ENCODE assay signal across 1 cellular context in genomic region chr5:9350301-9350797, GRCh38.
TF ChIP-seq lines count a peak whose summit lies in the region.

No MANE protein-coding gene starts in this region.

TF ChIP-seq in IMR-90, 13 proteins besides CTCF, POLR2A, EP300 and RAD21:
- TF ChIP-seq MXI1 (IDR thresholded peaks at IDR 0.05; ENCODE audit: borderline replicate concordance, low read depth, low read length) (no peak), FOS (IDR thresholded peaks at IDR 0.05; ENCODE audit: low read depth, low read length) (no peak), CEBPB (IDR thresholded peaks at IDR 0.05; ENCODE audit: low read depth, low read length) (no peak), SMC3 (IDR thresholded peaks at IDR 0.05; ENCODE audit: low read depth, low read length) (no peak), NFE2L2 (IDR thresholded peaks at IDR 0.05; ENCODE audit: low read depth, low read length) (no peak), RFX5 (IDR thresholded peaks at IDR 0.05; ENCODE audit: low read depth, low read length) (no peak), CHD1 (IDR thresholded peaks at IDR 0.05; ENCODE audit: low read depth, low read length) (no peak), USF2 (IDR thresholded peaks at IDR 0.05; ENCODE audit: low read depth, low read length) (no peak), BHLHE40 (IDR thresholded peaks at IDR 0.05; ENCODE audit: low read depth, low read length) (no peak), ELK1 (IDR thresholded peaks at IDR 0.05; ENCODE audit: borderline replicate concordance, low read depth, low read length) (no peak), RCOR1 (IDR thresholded peaks at IDR 0.05; ENCODE audit: insufficient replicate concordance, low read length) (no peak), MAZ (IDR thresholded peaks at IDR 0.05; ENCODE audit: borderline replicate concordance, low read depth, low read length) (no peak), MAFK (IDR thresholded peaks at IDR 0.05; ENCODE audit: low read depth, low read length) (no peak)
